14 cellular contexts compared by ENCODE assay signal in genomic region chr7:100191775-100192174, GRCh38. TPM values are rescaled to one million over a fixed set of nuclear protein-coding genes. Genes with fewer than 3 reads are reported as not detected.
DNase-seq lines count a peak whose midpoint lies in the region; ATAC-seq and TF ChIP-seq lines count a peak whose summit lies in the region.
"Had no signal": no experiment of that assay in that cellular context is flagged by ENCODE, and none has a peak within 500 bp of the region (broad histone marks: within the 10 kb centered on the region; RNA-seq: fewer than 3 reads in every experiment).

No MANE protein-coding gene starts in this region.

- H3K27ac Mint-ChIP-seq in activated naive CD4-positive, alpha-beta T cell treated with anti-CD3 and anti-CD28 coated beads, Interleukin-2, amount 50 U/mL, for 24 hours: peak overlapping the region; percentile 81
- H3K27ac Mint-ChIP-seq in activated naive CD4-positive, alpha-beta T cell treated with anti-CD3 and anti-CD28 coated beads, Interleukin-2, amount 50 U/mL, for 72 hours: no peak overlapping the region
- H3K27ac Mint-ChIP-seq: brain, immature natural killer cell had no signal

- H3K4me3 Mint-ChIP-seq in activated naive CD4-positive, alpha-beta T cell treated with anti-CD3 and anti-CD28 coated beads, Interleukin-2, amount 50 U/mL, for 24 hours: no peak overlapping the region
- H3K4me3 Mint-ChIP-seq: brain, immature natural killer cell had no signal

- DNase-seq in activated naive CD4-positive, alpha-beta T cell treated with anti-CD3 and anti-CD28 coated beads, Interleukin-2, amount 50 U/mL, for 72 hours (ENCODE audit: low spot score in 2 of 2): no peak
- peak; percentile 40 for DNase-seq in OCI-M1 (lab: John Stamatoyannopoulos, UW)
- peak; percentile 80 for DNase-seq in choroid plexus epithelial cell (ENCODE audit: low read depth)
- DNase-seq in stromal cell of bone marrow (ENCODE audit: low read depth): peak; percentile 33
- DNase-seq in activated effector memory CD4-positive, alpha-beta T cell treated with Interleukin-2 at 50 U/mL for 16 hours: no peak
- DNase-seq: immature natural killer cell, NCI-H2227 treated with DMSO at 0.1 percent for 48 hours had no signal

- peaks cover 62% of the 10 kb centered on the region for H3K4me1 Mint-ChIP-seq in activated naive CD4-positive, alpha-beta T cell treated with anti-CD3 and anti-CD28 coated beads, Interleukin-2, amount 50 U/mL, for 24 hours
- H3K4me1 Mint-ChIP-seq: immature natural killer cell had no signal

- no peaks in the 10 kb centered on the region for H3K27me3 Mint-ChIP-seq in activated naive CD4-positive, alpha-beta T cell treated with anti-CD3 and anti-CD28 coated beads, Interleukin-2, amount 50 U/mL, for 24 hours
- H3K27me3 Mint-ChIP-seq: brain had no signal

- H3K9me3 Mint-ChIP-seq in activated naive CD4-positive, alpha-beta T cell treated with anti-CD3 and anti-CD28 coated beads, Interleukin-2, amount 50 U/mL, for 24 hours: no peaks in the 10 kb centered on the region
- H3K9me3 Mint-ChIP-seq in activated naive CD4-positive, alpha-beta T cell treated with anti-CD3 and anti-CD28 coated beads, Interleukin-2, amount 50 U/mL, for 72 hours: no peaks in the 10 kb centered on the region
- H3K9me3 Mint-ChIP-seq: brain, immature natural killer cell had no signal

- no peaks in the 10 kb centered on the region for H3K36me3 Mint-ChIP-seq in activated naive CD4-positive, alpha-beta T cell treated with anti-CD3 and anti-CD28 coated beads, Interleukin-2, amount 50 U/mL, for 24 hours
- H3K36me3 Mint-ChIP-seq in activated naive CD4-positive, alpha-beta T cell treated with anti-CD3 and anti-CD28 coated beads, Interleukin-2, amount 50 U/mL, for 72 hours: peaks cover 0 to 7% of the 10 kb centered on the region in 2 donors
- H3K36me3 Mint-ChIP-seq: brain, immature natural killer cell had no signal

- H3K4me3 ChIP-seq in choroid plexus epithelial cell (ENCODE audit: low read depth, low read length): no peak overlapping the region

- ATAC-seq in activated naive CD4-positive, alpha-beta T cell treated with anti-CD3 and anti-CD28 coated beads, Interleukin-2, amount 50 U/mL, for 72 hours: no peak
- no peak for ATAC-seq in activated CD4-positive, CD25-positive, alpha-beta regulatory T cell treated with anti-CD3 and anti-CD28 coated beads, Interleukin-2, amount 50 U/mL, for 24 hours
- no peak for ATAC-seq in HG03139 (IDR thresholded peaks at IDR 0.05; ENCODE audit: unreplicated experiment)

- TF ChIP-seq CTCF in choroid plexus epithelial cell (conservative IDR thresholded peaks at IDR 0.05; ENCODE audit: low read depth, low read length): no peak

RNA-seq across cellular contexts. Expression of gene STAG3, which starts 14.1 kb away (rescaled TPM):
- 10 to 100 TPM; 33.3 to 54.2 TPM for total RNA-seq in activated naive CD4-positive, alpha-beta T cell treated with anti-CD3 and anti-CD28 coated beads, Interleukin-2, amount 50 U/mL, for 72 hours

RNA-seq across cellular contexts. Expression of gene GPC2, which starts 14.6 kb away (rescaled TPM):
- total RNA-seq in activated naive CD4-positive, alpha-beta T cell treated with anti-CD3 and anti-CD28 coated beads, Interleukin-2, amount 50 U/mL, for 72 hours: 10 to 100 TPM in 1 of 2 donors, 1 to 10 TPM in 1; 7.0 to 18.9 TPM

RNA-seq across cellular contexts. Expression of gene GAL3ST4, which starts 23.4 kb away (rescaled TPM):
- 10 to 100 TPM in 1 of 2 donors, 1 to 10 TPM in 1; 7.7 to 12.5 TPM for total RNA-seq in activated naive CD4-positive, alpha-beta T cell treated with anti-CD3 and anti-CD28 coated beads, Interleukin-2, amount 50 U/mL, for 72 hours

RNA-seq across cellular contexts. Expression of gene PVRIG, which starts 28.0 kb away (rescaled TPM):
- total RNA-seq in activated naive CD4-positive, alpha-beta T cell treated with anti-CD3 and anti-CD28 coated beads, Interleukin-2, amount 50 U/mL, for 72 hours: 10 to 100 TPM; 20.8 to 30.6 TPM
- total RNA-seq: A673, Daoy, epithelial cell of proximal tubule had no signal

RNA-seq across cellular contexts. Expression of gene TRAPPC14, which starts 33.3 kb away (rescaled TPM):
- 10 to 100 TPM; 17.1 to 32.8 TPM for total RNA-seq in activated naive CD4-positive, alpha-beta T cell treated with anti-CD3 and anti-CD28 coated beads, Interleukin-2, amount 50 U/mL, for 72 hours

Comparison
In these comparisons a context has a peak if more than half of its experiments do, and no peak if none do; other contexts are left out.
1. DNase-seq: peak in OCI-M1 (single experiment), choroid plexus epithelial cell (single experiment) and stromal cell of bone marrow (single experiment); none in activated naive CD4-positive, alpha-beta T cell treated with anti-CD3 and anti-CD28 coated beads, Interleukin-2, amount 50 U/mL, for 72 hours (0 of 2) and activated effector memory CD4-positive, alpha-beta T cell treated with Interleukin-2 at 50 U/mL for 16 hours (single experiment).